22 cellular contexts compared by ENCODE assay signal in the genomic region with DNA sequence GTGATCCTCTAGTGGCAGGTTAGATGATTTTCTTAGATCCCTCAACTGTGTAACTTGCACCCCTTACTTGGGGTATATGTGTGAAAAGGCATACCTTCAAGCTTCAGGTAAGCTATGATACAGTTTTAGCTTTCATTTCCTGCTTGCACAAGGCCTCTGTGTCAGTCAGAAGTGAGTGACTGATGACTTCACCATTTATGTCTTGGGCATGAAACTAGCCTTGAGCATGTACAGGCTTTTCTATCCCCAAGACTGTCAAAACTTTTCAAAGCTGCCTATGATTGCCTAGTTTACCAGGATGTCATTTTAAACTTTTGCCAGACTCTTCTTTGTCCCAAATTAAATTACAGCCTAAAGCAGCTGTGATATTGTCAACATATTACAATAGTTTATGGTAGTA.
"Had no signal": no experiment of that assay in that cellular context is flagged by ENCODE, and none has a peak within 500 bp of the region (broad histone marks: within the 10 kb centered on the region; RNA-seq: fewer than 3 reads in every experiment).

No MANE protein-coding gene starts in this region.

- H3K27me3 ChIP-seq: ascending aorta, brain microvascular endothelial cell, esophagus muscularis mucosa, suprapubic skin, tibial artery had no signal

- H3K36me3 ChIP-seq: ascending aorta, brain microvascular endothelial cell, esophagus muscularis mucosa, suprapubic skin, tibial artery, WERI-Rb-1 had no signal

- H3K27ac ChIP-seq: ascending aorta, brain microvascular endothelial cell, esophagus muscularis mucosa, suprapubic skin, tibial artery, WERI-Rb-1 had no signal

- H3K4me3 ChIP-seq: ascending aorta, esophagus muscularis mucosa, mucosa of descending colon, suprapubic skin, tibial artery had no signal

- H3K4me1 ChIP-seq: ascending aorta, esophagus muscularis mucosa, suprapubic skin, tibial artery had no signal

- H3K9me3 ChIP-seq: ascending aorta, esophagus muscularis mucosa, suprapubic skin, tibial artery had no signal

- FAIRE-seq: frontal cortex, islet of Langerhans had no signal

- DNase-seq: activated CD4-positive, alpha-beta T cell treated with anti-CD3 and anti-CD28 coated beads for 48 hours; activated CD4-positive, alpha-beta T cell treated with anti-CD3 and anti-CD28 coated beads, Interleukin-2, amount 50 U/mL, for 48 hours; activated CD8-positive, alpha-beta memory T cell treated with anti-CD3 and anti-CD28 coated beads for 24 hours; activated effector memory CD4-positive, alpha-beta T cell treated with anti-CD3 and anti-CD28 coated beads, Interleukin-2, amount 50 U/mL, for 16 hours; activated naive CD4-positive, alpha-beta T cell treated with anti-CD3 and anti-CD28 coated beads, Interleukin-2, amount 10 ng/mL, durations not matched to agents 7 days and 5 days; activated naive CD8-positive, alpha-beta T cell treated with anti-CD3 and anti-CD28 coated beads, Interleukin-2, amount 10 ng/mL, durations not matched to agents 7 days and 5 days; brain microvascular endothelial cell; left cardiac atrium; left ventricle myocardium superior; mucosa of descending colon; right cardiac atrium; stimulated activated CD4-positive, alpha-beta T cell treated with anti-CD3 and anti-CD28 coated beads, Interleukin-15, amount 100 ng/mL, for 24 hours; stimulated activated CD4-positive, alpha-beta T cell treated with anti-CD3 and anti-CD28 coated beads, Interleukin-2, amount 100 ng/mL, for 24 hours; stimulated activated naive CD4-positive, alpha-beta T cell; T-helper 9 cell; tibial artery; WERI-Rb-1 had no signal
